8 cellular contexts compared by ENCODE assay signal in genomic region chr14:104094709-104095425, GRCh38. TPM values are rescaled to one million over a fixed set of nuclear protein-coding genes. Genes with fewer than 3 reads are reported as not detected.
DNase-seq lines count a peak whose midpoint lies in the region; ATAC-seq and TF ChIP-seq lines count a peak whose summit lies in the region.

No MANE protein-coding gene starts in this region.

- no peak for TF ChIP-seq POLR2A in right lobe of liver (IDR thresholded peaks at IDR 0.05)

- no peaks in the 10 kb centered on the region for H3K27me3 ChIP-seq in right lobe of liver

- TF ChIP-seq CTCF in GM12873 (IDR thresholded peaks at IDR 0.05; ENCODE audit: insufficient read depth, low read depth, low read length, missing control alignments) (peak; percentile 94), right lobe of liver (IDR thresholded peaks at IDR 0.05) (peak; percentile 75 to 95 (median 90))

- peaks cover 0 to 8% (median 0%) of the 10 kb centered on the region in 4 donors for H3K36me3 ChIP-seq in right lobe of liver

- H3K4me3 Mint-ChIP-seq in activated CD4-positive, alpha-beta T cell treated with anti-CD3 and anti-CD28 coated beads for 36 hours = no peak overlapping the region

- DNase-seq in NCI-H128 (lab: John Stamatoyannopoulos, UW; ENCODE audit: unreplicated experiment) (peak; percentile 58), cerebellar cortex (ENCODE audit: low spot score) (peak; percentile 42), right lobe of liver (peak; percentile 52 to 73 (median 65)), A172 (ENCODE audit: low spot score) (no peak)
- peak; percentile 89 for DNase-seq in activated CD4-positive, alpha-beta T cell treated with anti-CD3 and anti-CD28 coated beads for 36 hours
- peak; percentile 59 for DNase-seq in stimulated activated CD8-positive, alpha-beta memory T cell treated with anti-CD3 and anti-CD28 coated beads, Interleukin-15, amount 100 ng/mL, for 1 hour (ENCODE audit: low read depth)

- POLR2A ChIA-PET in activated CD4-positive, alpha-beta T cell treated with anti-CD3 and anti-CD28 coated beads for 36 hours (lab: Charles Lee) = no interaction called here

- no peaks in the 10 kb centered on the region for H3K9me3 ChIP-seq in right lobe of liver

- CTCF ChIA-PET in activated CD4-positive, alpha-beta T cell treated with anti-CD3 and anti-CD28 coated beads for 36 hours (lab: Charles Lee) = interaction anchor here (0.9 to 2.8 kb wide), 8 partner anchors 11 to 47 kb away, joined by 3 to 16 read pairs (median 4); no protein-coding TSS in a partner anchor

- H3K4me1 ChIP-seq in right lobe of liver = peaks cover 0 to 20% (median 10%) of the 10 kb centered on the region in 4 donors

- peak; percentile 91 for ATAC-seq in activated CD4-positive, alpha-beta T cell treated with anti-CD3 and anti-CD28 coated beads for 36 hours
- ATAC-seq in right lobe of liver (peak; percentile 23 to 49 (median 38)), HG02884 (IDR thresholded peaks at IDR 0.05; ENCODE audit: unreplicated experiment) (no peak)

- H3K27me3 Mint-ChIP-seq in activated CD4-positive, alpha-beta T cell treated with anti-CD3 and anti-CD28 coated beads for 36 hours = no peaks in the 10 kb centered on the region

- H3K27ac ChIP-seq in right lobe of liver = no peak overlapping the region

- 24% methylated on average over 6 of the region's 35 CpGs for WGBS in right lobe of liver (ENCODE audit: insufficient coverage, low coverage, low lambda C conversion rate, missing lambda C conversion rate)

- intact Hi-C loops in activated CD4-positive, alpha-beta T cell treated with anti-CD3 and anti-CD28 coated beads for 36 hours (cut with DNase I, micrococcal nuclease) = loop anchor here in 1 of 2 experiments (1.0 to 2.0 kb wide), 3 partner anchors 17 to 470 kb away; no protein-coding TSS in a partner anchor
- intact Hi-C loops in right lobe of liver (cut with DNase I) = no loop called here

- H3K9me3 Mint-ChIP-seq in activated CD4-positive, alpha-beta T cell treated with anti-CD3 and anti-CD28 coated beads for 36 hours (ENCODE audit: low read depth) = no peaks in the 10 kb centered on the region

- H3K36me3 Mint-ChIP-seq in activated CD4-positive, alpha-beta T cell treated with anti-CD3 and anti-CD28 coated beads for 36 hours (ENCODE audit: low read depth) = no peaks in the 10 kb centered on the region

- no peak overlapping the region for H3K4me3 ChIP-seq in right lobe of liver

- H3K27ac Mint-ChIP-seq in activated CD4-positive, alpha-beta T cell treated with anti-CD3 and anti-CD28 coated beads for 36 hours = no peak overlapping the region

- H3K4me1 Mint-ChIP-seq in activated CD4-positive, alpha-beta T cell treated with anti-CD3 and anti-CD28 coated beads for 36 hours = peaks cover 5% of the 10 kb centered on the region

RNA-seq across cellular contexts. Expression of gene ASPG, which starts 9.4 kb away (rescaled TPM):
- not detected for total RNA-seq in activated CD4-positive, alpha-beta T cell treated with anti-CD3 and anti-CD28 coated beads for 36 hours
- total RNA-seq in right lobe of liver = 100 to 1,000 TPM in 3 of 6 experiments, 10 to 100 TPM in 3; 37.3 to 232 (median 110) TPM
- total RNA-seq in A172 (2014; rRNA removed; shearing (Covaris generic)) = not detected in 2 replicates

RNA-seq across cellular contexts. Expression of gene KIF26A, which starts 43.5 kb away (rescaled TPM):
- total RNA-seq in activated CD4-positive, alpha-beta T cell treated with anti-CD3 and anti-CD28 coated beads for 36 hours = under 1 TPM; 0.21 to 0.28 TPM
- 1 to 10 TPM in 4 of 6 experiments, under 1 TPM in 2; 0.79 to 1.5 (median 1.1) TPM for total RNA-seq in right lobe of liver
- 2.4 and 3.0 TPM in 2 replicates for total RNA-seq in A172 (2014; rRNA removed; shearing (Covaris generic))

Comparison
In these comparisons a context has a peak if more than half of its experiments do, and no peak if none do; other contexts are left out.
1. RNA of gene ASPG, which starts 9.4 kb away (total RNA-seq): 37.3 to 232 TPM in right lobe of liver; not detected in activated CD4-positive, alpha-beta T cell treated with anti-CD3 and anti-CD28 coated beads for 36 hours and not detected in A172; every median in the first group is over 10 times any median in the second.